Comparison of ENCODE assay signal across 17 cellular contexts in genomic region chr6:44111434-44112417, GRCh38. TPM values are rescaled to one million over a fixed set of nuclear protein-coding genes. Genes with fewer than 3 reads are reported as not detected.
DNase-seq lines count a peak whose midpoint lies in the region; ATAC-seq and TF ChIP-seq lines count a peak whose summit lies in the region.
"Had no signal": no experiment of that assay in that cellular context is flagged by ENCODE, and none has a peak within 500 bp of the region (broad histone marks: within the 10 kb centered on the region; RNA-seq: fewer than 3 reads in every experiment).

No MANE protein-coding gene starts in this region.

- H3K27me3 Mint-ChIP-seq in Caco-2 (ENCODE audit: insufficient read depth, unreplicated experiment), result no peaks in the 10 kb centered on the region
- no peaks in the 10 kb centered on the region for H3K27me3 Mint-ChIP-seq in endodermal cell (ENCODE audit: insufficient read depth)

- WGBS in endodermal cell (ENCODE audit: insufficient coverage in 1 of 2, insufficient read length in 1 of 2), 2 experiments, result 95 to 100% methylated on average over 3 to 6 of the region's 6 CpGs

- H3K4me1 Mint-ChIP-seq in Caco-2 (ENCODE audit: low read depth, unreplicated experiment) (peaks cover 28% of the 10 kb centered on the region), endodermal cell (peaks cover 1% of the 10 kb centered on the region)

- no peaks in the 10 kb centered on the region for H3K9me3 ChIP-seq in Caco-2
- no peaks in the 10 kb centered on the region for H3K9me3 ChIP-seq in MM.1S (replicated peaks; ENCODE audit: insufficient read depth, low read length)
- H3K9me3 ChIP-seq in endodermal cell (ENCODE audit: control insufficient read depth, low read length), result no peaks in the 10 kb centered on the region
- no peaks in the 10 kb centered on the region for H3K9me3 ChIP-seq in muscle layer of duodenum (ENCODE audit: control insufficient read depth in 1 of 2, low read length in 2 of 2)
- H3K9me3 ChIP-seq in left ventricle myocardium inferior (replicated peaks), result no peaks in the 10 kb centered on the region
- H3K9me3 ChIP-seq in PC-9 (ENCODE audit: insufficient read depth, low read depth), result no peaks in the 10 kb centered on the region
- H3K9me3 ChIP-seq: HAP-1, right atrium auricular region had no signal

- DNase-seq in Caco-2 (peak; percentile 46 to 73), MM.1S (peak; percentile 50), endodermal cell (no peak), left ventricle myocardium inferior (no peak), SKM-1 (lab: John Stamatoyannopoulos, UW; ENCODE audit: unreplicated experiment) (no peak), PC-9 (no peak)
- DNase-seq: activated CD4-positive, alpha-beta T cell treated with anti-CD3 and anti-CD28 coated beads, Interleukin-2, amount 50 U/mL, for 48 hours; amygdala; NCI-H1694 had no signal

- H3K36me3 Mint-ChIP-seq in Caco-2 (ENCODE audit: insufficient read depth, unreplicated experiment), result peaks cover 59% of the 10 kb centered on the region
- H3K36me3 Mint-ChIP-seq in endodermal cell (ENCODE audit: low read depth), result peaks cover 76% of the 10 kb centered on the region

- H3K4me3 Mint-ChIP-seq in Caco-2 (ENCODE audit: unreplicated experiment) (peak overlapping the region; percentile 27), endodermal cell (no peak overlapping the region)

- H3K9me3 Mint-ChIP-seq in Caco-2 (ENCODE audit: unreplicated experiment), result no peaks in the 10 kb centered on the region
- no peaks in the 10 kb centered on the region for H3K9me3 Mint-ChIP-seq in endodermal cell

- H3K4me1 ChIP-seq in Caco-2 (peaks cover 3% of the 10 kb centered on the region), MM.1S (ENCODE audit: low read length) (peaks cover 72% of the 10 kb centered on the region), endodermal cell (ENCODE audit: control insufficient read depth, insufficient read depth, low read length) (no peaks in the 10 kb centered on the region), muscle layer of duodenum (ENCODE audit: control insufficient read depth in 1 of 2, insufficient read depth in 2 of 2, low read length in 2 of 2) (peaks cover 0 to 7% of the 10 kb centered on the region in 2 donors), left ventricle myocardium inferior (peaks cover 52% of the 10 kb centered on the region), PC-9 (replicated peaks; ENCODE audit: insufficient read depth) (peaks cover 12% of the 10 kb centered on the region; the same call in 1 of the 2 replicates)
- H3K4me1 ChIP-seq: HAP-1 had no signal

- H3K27ac Mint-ChIP-seq in Caco-2 (ENCODE audit: unreplicated experiment) (peak overlapping the region; percentile 91), endodermal cell (peak overlapping the region; percentile 8)

- H3K79me2 ChIP-seq in MM.1S (ENCODE audit: low read length) (peaks cover 68% of the 10 kb centered on the region), PC-9 (ENCODE audit: low read depth) (peaks cover 18% of the 10 kb centered on the region)

- TF ChIP-seq CTCF in Caco-2 (IDR thresholded peaks at IDR 0.05; ENCODE audit: insufficient read depth in 1 of 2, low read depth in 1 of 2, low read length in 1 of 2, severe bottlenecking in 1 of 2, unreplicated experiment in 1 of 2) (no peak), MM.1S (IDR thresholded peaks at IDR 0.05; ENCODE audit: low read length) (no peak), endodermal cell (conservative IDR thresholded peaks at IDR 0.05) (no peak), left ventricle myocardium inferior (IDR thresholded peaks at IDR 0.05; ENCODE audit: borderline replicate concordance) (no peak), PC-9 (conservative IDR thresholded peaks at IDR 0.05) (no peak)

- POLR2A ChIA-PET in Caco-2 (lab: Charles Lee), result interaction anchor here (0.6 to 1.7 kb wide), 5 partner anchors 16 to 690 kb away, joined by 3 to 11 read pairs (median 4); partner anchors contain the start of genes HSP90AB1, MRPL14 and TMEM63B
- POLR2A ChIA-PET in PC-9 (lab: Charles Lee; ENCODE audit: unreplicated experiment), result interaction anchor here (0.6 kb wide), 1 partner anchor 12 kb away, joined by 3 read pairs; no protein-coding TSS in a partner anchor

- H2AFZ ChIP-seq in MM.1S (ENCODE audit: low read length), result no peak overlapping the region
- H2AFZ ChIP-seq in PC-9, result no peak overlapping the region

- H3K4me2 ChIP-seq in MM.1S (ENCODE audit: low read depth, low read length) (peak overlapping the region; percentile 81), PC-9 (no peak overlapping the region)

- intact Hi-C loops in Caco-2 (cut with micrococcal nuclease; ENCODE audit: unreplicated experiment) (loop anchor here (1.0 kb wide), 1 partner anchor 15 kb away; no protein-coding TSS in a partner anchor), left ventricle myocardium inferior (cut with micrococcal nuclease) (no loop called here), PC-9 (cut with micrococcal nuclease; ENCODE audit: unreplicated experiment) (no loop called here)

- peaks cover 5% of the 10 kb centered on the region for H3K36me3 ChIP-seq in Caco-2 (ENCODE audit: control insufficient read depth, insufficient read depth, low read length)
- H3K36me3 ChIP-seq in MM.1S (replicated peaks; ENCODE audit: insufficient read depth, low read length), result no peaks in the 10 kb centered on the region
- H3K36me3 ChIP-seq in endodermal cell (ENCODE audit: control insufficient read depth, insufficient read depth, low read length), result peaks cover 89% of the 10 kb centered on the region
- peaks cover 42 to 56% of the 10 kb centered on the region in 2 donors for H3K36me3 ChIP-seq in muscle layer of duodenum (ENCODE audit: control insufficient read depth in 1 of 2, insufficient read depth in 2 of 2, low read length in 2 of 2)
- peaks cover 50% of the 10 kb centered on the region for H3K36me3 ChIP-seq in left ventricle myocardium inferior
- peaks cover 31% of the 10 kb centered on the region for H3K36me3 ChIP-seq in PC-9 (ENCODE audit: low read depth)

- H3K4me3 ChIP-seq in Caco-2 (ENCODE audit: low read depth, low read length) (no peak overlapping the region), MM.1S (ENCODE audit: low read length) (no peak overlapping the region), endodermal cell (ENCODE audit: low read length) (no peak overlapping the region), muscle layer of duodenum (ENCODE audit: low read depth in 1 of 2, low read length in 2 of 2) (no peak overlapping the region), left ventricle myocardium inferior (no peak overlapping the region), PC-9 (no peak overlapping the region)
- H3K4me3 ChIP-seq: HAP-1, right atrium auricular region had no signal

- H4K20me1 ChIP-seq in MM.1S (ENCODE audit: insufficient read depth, low read length) (0 out of 2 replicates have a peak, but pooled peaks cover 1% of the 10 kb centered on the region), PC-9 (ENCODE audit: insufficient read depth) (peaks cover 27% of the 10 kb centered on the region; the same call in 1 of the 2 replicates)

- H3K9me2 ChIP-seq in MM.1S (replicated peaks; ENCODE audit: insufficient read depth, low read length) (no peaks in the 10 kb centered on the region), PC-9 (ENCODE audit: insufficient read depth) (no peaks in the 10 kb centered on the region)

- no peak for ATAC-seq in HG02678 (IDR thresholded peaks at IDR 0.05; ENCODE audit: unreplicated experiment)

- peak overlapping the region; percentile 76 for H3K27ac ChIP-seq in MM.1S (ENCODE audit: low read length)
- H3K27ac ChIP-seq in endodermal cell (ENCODE audit: low read depth, low read length), result no peak overlapping the region
- H3K27ac ChIP-seq in muscle layer of duodenum (ENCODE audit: low read length), result peak overlapping the region; percentile 49
- no peak overlapping the region for H3K27ac ChIP-seq in left ventricle myocardium inferior (replicated peaks)
- no peak overlapping the region for H3K27ac ChIP-seq in PC-9

- H3F3A ChIP-seq in MM.1S (ENCODE audit: insufficient read depth, low read length), result peaks cover 46% of the 10 kb centered on the region
- peaks cover 4% of the 10 kb centered on the region; the same call in 1 of the 2 replicates for H3F3A ChIP-seq in PC-9 (ENCODE audit: insufficient read depth, low read depth)

- H3K27me3 ChIP-seq in Caco-2 (replicated peaks; ENCODE audit: control insufficient read depth, insufficient read depth, low read length) (no peaks in the 10 kb centered on the region), MM.1S (replicated peaks; ENCODE audit: insufficient read depth, low read length) (no peaks in the 10 kb centered on the region), endodermal cell (ENCODE audit: control insufficient read depth, insufficient read depth, low read length, poor library complexity, severe bottlenecking) (no peaks in the 10 kb centered on the region), muscle layer of duodenum (ENCODE audit: low read depth, low read length) (no peaks in the 10 kb centered on the region), left ventricle myocardium inferior (ENCODE audit: low read depth) (no peaks in the 10 kb centered on the region), PC-9 (ENCODE audit: insufficient read depth, low read depth) (no peaks in the 10 kb centered on the region)
- H3K27me3 ChIP-seq: right atrium auricular region had no signal

- BruUV-seq in Caco-2 (replicated peaks; lab: Mats Ljungman, UMichigan) (no TSS peak), PC-9 (replicated peaks; lab: Mats Ljungman, UMichigan) (no TSS peak)

- peak overlapping the region; percentile 37 for H3K9ac ChIP-seq in MM.1S (ENCODE audit: low read length)
- H3K9ac ChIP-seq in endodermal cell (ENCODE audit: extremely low read depth, low read length, poor library complexity, severe bottlenecking), result no peak overlapping the region

- CTCF ChIA-PET in Caco-2 (lab: Charles Lee), result interaction anchor here (0.5 to 1.7 kb wide), 12 partner anchors 9 to 217 kb away, joined by 3 to 7 read pairs (median 4); partner anchors contain the start of genes HSP90AB1, MRPL14 and TMEM63B
- CTCF ChIA-PET in PC-9 (lab: Charles Lee), result interaction anchor here (0.6 kb wide), 1 partner anchor 233 kb away, joined by 5 read pairs; no protein-coding TSS in a partner anchor

RNA-seq across cellular contexts. Expression of gene MRPL14, which starts 15.5 kb away (rescaled TPM):
- total RNA-seq in Caco-2 (2022), result 87.6 and 92.2 TPM in 2 replicates
- 10 to 100 TPM; 66.5 to 69.6 TPM for total RNA-seq in endodermal cell
- polyA plus RNA-seq in endodermal cell (2013, experiment 1 of 2), result 63.6 TPM
- 56.9 TPM for polyA plus RNA-seq in endodermal cell (2013, experiment 2 of 2)
- total RNA-seq in left ventricle myocardium inferior, result 36.8 TPM
- 96.3 and 97.9 TPM in 2 replicates for total RNA-seq in PC-9 (2021)

RNA-seq across cellular contexts. Expression of gene TMEM63B, which starts 15.6 kb away (rescaled TPM):
- total RNA-seq in Caco-2 (2022) (28.2 and 28.4 TPM in 2 replicates), endodermal cell (10 to 100 TPM; 64.6 to 65.2 TPM), left ventricle myocardium inferior (37.2 TPM), PC-9 (2021) (36.1 and 38.5 TPM in 2 replicates)
- 46.5 TPM for polyA plus RNA-seq in endodermal cell (2013, experiment 1 of 2)
- 41.4 TPM for polyA plus RNA-seq in endodermal cell (2013, experiment 2 of 2)

RNA-seq across cellular contexts. Expression of gene CAPN11, which starts 46.9 kb away (rescaled TPM):
- total RNA-seq in Caco-2 (2022), result not detected in 2 replicates
- total RNA-seq in endodermal cell, result 1 to 10 TPM in 1 of 2 donors, under 1 TPM in 1; 0.53 to 1.2 TPM
- 0.18 TPM for polyA plus RNA-seq in endodermal cell (2013, experiment 1 of 2)
- 0.17 TPM for polyA plus RNA-seq in endodermal cell (2013, experiment 2 of 2)
- 0.25 TPM for total RNA-seq in left ventricle myocardium inferior
- total RNA-seq in PC-9 (2021), result not detected in 2 replicates
- total RNA-seq: HT1080, M059J, NCI-H460, SK-MEL-5 had no signal

Comparison
In these comparisons a context has a peak if more than half of its experiments do, and no peak if none do; other contexts are left out.
1. DNase-seq: peak in Caco-2 (2 of 2) and MM.1S (single experiment); none in endodermal cell (single experiment), left ventricle myocardium inferior (single experiment), SKM-1 (single experiment) and PC-9 (0 of 2).
2. H3K27ac ChIP-seq: peak in MM.1S (single experiment) and muscle layer of duodenum (single experiment); none in endodermal cell (single experiment), left ventricle myocardium inferior (single experiment) and PC-9 (single experiment).